In genomic region chr1:220528049-220528678, GRCh38 we compare ENCODE assay signal across 8 cellular contexts. TPM values are rescaled to one million over a fixed set of nuclear protein-coding genes. Genes with fewer than 3 reads are reported as not detected.
DNase-seq lines count a peak whose midpoint lies in the region; ATAC-seq and TF ChIP-seq lines count a peak whose summit lies in the region.

MARK1 (plus strand) TSS chr1:220528136; CDS start chr1:220528823, 687 bp downstream.

- no peak within 1 kb of the TSS for H2AK5ac ChIP-seq in IMR-90 (ENCODE audit: low read depth, low read length)

- no TSS peak for BruUV-seq in IMR-90 (replicated peaks; lab: Mats Ljungman, UMichigan)

- POLR2A ChIA-PET in IMR-90 (lab: Charles Lee; ENCODE audit: unreplicated experiment), result no interaction called here

- no peak for TF ChIP-seq POLR2A in IMR-90 (IDR thresholded peaks at IDR 0.05; ENCODE audit: low read depth, low read length)

- no peaks in the 10 kb centered on the region for H3K79me1 ChIP-seq in IMR-90 (ENCODE audit: low read depth in 1 of 2, low read length in 2 of 2)

- CTCF ChIA-PET in IMR-90 (lab: Yijun Ruan, JAX), result no interaction called here

- in situ Hi-C loops in IMR-90 (cut with MboI; ENCODE audit: low sequenced_read_pairs), result no loop called here

- H4K5ac ChIP-seq in IMR-90 (ENCODE audit: low read depth, low read length), result no peak within 1 kb of the TSS

- H2AK9ac ChIP-seq in IMR-90 (replicated peaks; ENCODE audit: low read depth, low read length, poor library complexity), result peak within 1 kb of the TSS; percentile 5

- H3K56ac ChIP-seq in IMR-90 (ENCODE audit: extremely low read depth, insufficient read depth, low read length), result no peak within 1 kb of the TSS

- H2BK5ac ChIP-seq in IMR-90 (ENCODE audit: low read depth, low read length, poor library complexity, severe bottlenecking), result no peak within 1 kb of the TSS

- DNase-seq in ELF-1 (ENCODE audit: low read depth, low spot score) (peak; percentile 75), IMR-90 (no peak), T1000 (lab: John Stamatoyannopoulos, UW) (peak; percentile 67), epidermal melanocyte (ENCODE audit: insufficient read length, low spot score) (peak; percentile 43), mesenteric fat pad (ENCODE audit: low spot score) (no peak), tibial artery (peak; percentile 75 to 90), NCI-H187 (lab: John Stamatoyannopoulos, UW) (no peak)

- no peaks in the 10 kb centered on the region for H3K36me3 ChIP-seq in IMR-90 (ENCODE audit: control insufficient read depth, insufficient read depth, low read length)
- peaks cover 0 to 6% (median 0%) of the 10 kb centered on the region in 3 donors for H3K36me3 ChIP-seq in tibial artery

- peak within 1 kb of the TSS; percentile 73; the same call in 1 of the 2 replicates for H3K23ac ChIP-seq in IMR-90 (ENCODE audit: low read depth, low read length)

- intact Hi-C loops in IMR-90 (cut with micrococcal nuclease), result loop anchor here (10.0 kb wide), 3 partner anchors 223 to 313 kb away; no protein-coding TSS in a partner anchor
- intact Hi-C loops in tibial artery (cut with DNase I; ENCODE audit: low total_unique reads), result no loop called here

- H2BK20ac ChIP-seq in IMR-90 (ENCODE audit: low read depth, low read length), result no peak within 1 kb of the TSS

- H4K8ac ChIP-seq in IMR-90 (ENCODE audit: low read depth in 2 of 2, low read length in 2 of 2), result no peak within 1 kb of the TSS

- H4K91ac ChIP-seq in IMR-90 (ENCODE audit: insufficient read depth, low read depth, low read length), result no peak within 1 kb of the TSS

- peak within 1 kb of the TSS; percentile 87 for H3K4me2 ChIP-seq in IMR-90 (ENCODE audit: low read depth, low read length)

- no peak for TF ChIP-seq RAD21 in IMR-90 (IDR thresholded peaks at IDR 0.05; ENCODE audit: low read length)

- H3K27ac ChIP-seq in IMR-90 (ENCODE audit: insufficient read depth, low read length) (no peak within 1 kb of the TSS), tibial artery (peak within 1 kb of the TSS; percentile 88 to 97)

- H4K20me1 ChIP-seq in IMR-90 (ENCODE audit: insufficient read depth, low read length), result no peaks in the 10 kb centered on the region

- no peak within 1 kb of the TSS for H3K14ac ChIP-seq in IMR-90 (replicated peaks; ENCODE audit: low read depth, low read length)

- peak within 1 kb of the TSS; percentile 44 for H3K4me3 ChIP-seq in IMR-90 (ENCODE audit: insufficient read depth, low read depth, low read length)
- peak within 1 kb of the TSS; percentile 83 to 99 for H3K4me3 ChIP-seq in tibial artery

- no peak within 1 kb of the TSS for H3K9ac ChIP-seq in IMR-90 (ENCODE audit: low read depth, low read length)

- peaks cover 37% of the 10 kb centered on the region for H3K27me3 ChIP-seq in IMR-90 (ENCODE audit: control insufficient read depth, insufficient read depth, low read length)
- no peaks in the 10 kb centered on the region for H3K27me3 ChIP-seq in tibial artery

- H2BK120ac ChIP-seq in IMR-90 (ENCODE audit: low read depth, low read length), result no peak within 1 kb of the TSS

- H2BK15ac ChIP-seq in IMR-90 (ENCODE audit: low read depth, low read length), result no peak within 1 kb of the TSS

- H3K9me3 ChIP-seq in IMR-90 (ENCODE audit: control insufficient read depth, insufficient read depth, low read length) (no peaks in the 10 kb centered on the region; the same call in 1 of the 2 replicates), tibial artery (no peaks in the 10 kb centered on the region)

- no peak within 1 kb of the TSS for H3K18ac ChIP-seq in IMR-90 (ENCODE audit: low read depth, low read length)

- TF ChIP-seq CTCF in IMR-90 (conservative IDR thresholded peaks at IDR 0.05; ENCODE audit: low read depth, low read length), result no peak
- TF ChIP-seq CTCF in tibial artery (IDR thresholded peaks at IDR 0.05), result no peak

- ATAC-seq in GM21390 (IDR thresholded peaks at IDR 0.05; ENCODE audit: unreplicated experiment) (peak; percentile 64), IMR-90 (ENCODE audit: low read depth) (peak; percentile 88)

- peaks cover 2% of the 10 kb centered on the region; the same call in 1 of the 2 replicates for H3K4me1 ChIP-seq in IMR-90 (ENCODE audit: control insufficient read depth, insufficient read depth, low read length)
- H3K4me1 ChIP-seq in tibial artery, result peaks cover 0 to 25% (median 7%) of the 10 kb centered on the region in 4 donors

- no peaks in the 10 kb centered on the region for H3K9me1 ChIP-seq in IMR-90 (ENCODE audit: insufficient read depth, low read length)

- H3K4ac ChIP-seq in IMR-90 (ENCODE audit: low read depth, low read length), result no peak within 1 kb of the TSS

- dilution Hi-C loops in IMR-90 (cut with HindIII; ENCODE audit: low sequenced_read_pairs, unreplicated experiment), result no loop called here

- H2AFZ ChIP-seq in IMR-90 (replicated peaks; ENCODE audit: low read length, poor library complexity), result peak within 1 kb of the TSS; percentile 86

- 0% methylated on average over 38 of the region's 87 CpGs; no CpG with 5 or more reads in 1 of the 2 experiments for WGBS in IMR-90 (ENCODE audit: extremely low coverage in 2 of 2, insufficient read length in 1 of 2), 2 experiments

TF ChIP-seq in IMR-90, 13 proteins besides CTCF, POLR2A, EP300 and RAD21:
- no peak for TF ChIP-seq MAFK (IDR thresholded peaks at IDR 0.05; ENCODE audit: low read depth, low read length)
- no peak for TF ChIP-seq MXI1 (IDR thresholded peaks at IDR 0.05; ENCODE audit: borderline replicate concordance, low read depth, low read length)
- no peak for TF ChIP-seq RFX5 (IDR thresholded peaks at IDR 0.05; ENCODE audit: low read depth, low read length)
- no peak for TF ChIP-seq CHD1 (IDR thresholded peaks at IDR 0.05; ENCODE audit: low read depth, low read length)
- no peak for TF ChIP-seq MAZ (IDR thresholded peaks at IDR 0.05; ENCODE audit: borderline replicate concordance, low read depth, low read length)
- TF ChIP-seq ELK1 (IDR thresholded peaks at IDR 0.05; ENCODE audit: borderline replicate concordance, low read depth, low read length), result no peak
- TF ChIP-seq FOS (IDR thresholded peaks at IDR 0.05; ENCODE audit: low read depth, low read length), result no peak
- TF ChIP-seq NFE2L2 (IDR thresholded peaks at IDR 0.05; ENCODE audit: low read depth, low read length), result no peak
- TF ChIP-seq USF2 (IDR thresholded peaks at IDR 0.05; ENCODE audit: low read depth, low read length), result no peak
- TF ChIP-seq CEBPB (IDR thresholded peaks at IDR 0.05; ENCODE audit: low read depth, low read length), result no peak
- TF ChIP-seq SMC3 (IDR thresholded peaks at IDR 0.05; ENCODE audit: low read depth, low read length), result no peak

RNA-seq across cellular contexts. Expression of gene MARK1, which starts in this region (rescaled TPM):
- total RNA-seq in IMR-90 (2012; rRNA removed) (not detected in 2 replicates), mesenteric fat pad (19.2 TPM)
- polyA plus RNA-seq in IMR-90 (2012; rRNA removed), result not detected in 2 replicates
- not detected in 2 replicates for polyA plus RNA-seq in IMR-90 (2012; cell fraction: cytosol; rRNA removed)
- polyA plus RNA-seq in IMR-90 (2012; cell fraction: nucleus; rRNA removed; ENCODE audit: low replicate concordance), result not detected in 2 replicates

Comparison
In these comparisons a context has a peak if more than half of its experiments do, and no peak if none do; other contexts are left out.
1. RNA of gene MARK1 (total RNA-seq): 19.2 TPM in mesenteric fat pad (single experiment); not detected in IMR-90; every median in the first group is over 10 times any median in the second.
2. Peak in ATAC-seq, H3K4me3 ChIP-seq and H3K4me2 ChIP-seq in IMR-90; RNA of the gene not detected or under 1 TPM.
3. DNase-seq: peak in ELF-1 (single experiment), T1000 (single experiment), epidermal melanocyte (single experiment) and tibial artery (2 of 2); none in IMR-90 (single experiment), mesenteric fat pad (single experiment) and NCI-H187 (0 of 2).